In the genomic region with DNA sequence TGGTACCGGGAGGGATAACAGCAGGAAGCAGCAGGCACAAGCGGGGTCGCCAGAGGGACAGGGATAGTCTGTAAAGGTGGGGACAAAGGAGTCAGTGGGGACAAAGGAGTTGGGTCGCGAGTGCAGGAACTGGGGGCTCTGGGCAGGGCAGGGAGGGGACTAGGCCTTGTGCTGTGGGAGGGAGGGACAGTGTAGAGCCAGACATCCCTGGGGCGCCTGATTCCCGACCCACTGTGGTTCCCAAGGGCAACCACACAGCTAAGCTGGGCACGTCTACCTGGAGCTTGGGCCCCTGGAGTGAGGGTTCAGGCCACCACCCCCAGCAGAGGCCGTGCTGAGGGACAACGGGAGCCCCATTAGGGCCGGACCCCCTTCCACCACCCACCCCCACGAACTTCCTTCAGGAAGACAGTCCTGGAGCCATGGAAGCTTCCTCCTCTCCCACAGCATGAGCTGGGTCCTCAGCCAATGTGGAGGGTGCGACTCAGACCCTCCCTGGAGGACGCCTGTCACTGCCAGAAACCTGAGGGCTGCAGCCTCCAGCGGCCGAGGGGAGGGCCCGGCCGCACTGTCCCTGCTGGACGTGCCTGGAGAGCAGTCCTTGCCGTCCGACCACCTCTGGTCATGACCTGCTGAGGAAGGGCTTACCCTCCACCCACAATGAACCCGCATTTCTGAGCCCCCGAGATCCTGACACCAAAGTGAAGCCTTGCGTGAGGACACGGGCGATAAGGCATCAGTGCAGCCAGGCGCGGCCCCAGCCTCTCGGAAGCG, we compare ENCODE assay signal across 1 cellular context.
TF ChIP-seq lines count a peak whose summit lies in the region.

No MANE protein-coding gene starts in this region.

TF ChIP-seq in SK-N-SH, 30 proteins besides CTCF, POLR2A, EP300 and RAD21 (continued from another document):
- TF ChIP-seq, protein P1, sequence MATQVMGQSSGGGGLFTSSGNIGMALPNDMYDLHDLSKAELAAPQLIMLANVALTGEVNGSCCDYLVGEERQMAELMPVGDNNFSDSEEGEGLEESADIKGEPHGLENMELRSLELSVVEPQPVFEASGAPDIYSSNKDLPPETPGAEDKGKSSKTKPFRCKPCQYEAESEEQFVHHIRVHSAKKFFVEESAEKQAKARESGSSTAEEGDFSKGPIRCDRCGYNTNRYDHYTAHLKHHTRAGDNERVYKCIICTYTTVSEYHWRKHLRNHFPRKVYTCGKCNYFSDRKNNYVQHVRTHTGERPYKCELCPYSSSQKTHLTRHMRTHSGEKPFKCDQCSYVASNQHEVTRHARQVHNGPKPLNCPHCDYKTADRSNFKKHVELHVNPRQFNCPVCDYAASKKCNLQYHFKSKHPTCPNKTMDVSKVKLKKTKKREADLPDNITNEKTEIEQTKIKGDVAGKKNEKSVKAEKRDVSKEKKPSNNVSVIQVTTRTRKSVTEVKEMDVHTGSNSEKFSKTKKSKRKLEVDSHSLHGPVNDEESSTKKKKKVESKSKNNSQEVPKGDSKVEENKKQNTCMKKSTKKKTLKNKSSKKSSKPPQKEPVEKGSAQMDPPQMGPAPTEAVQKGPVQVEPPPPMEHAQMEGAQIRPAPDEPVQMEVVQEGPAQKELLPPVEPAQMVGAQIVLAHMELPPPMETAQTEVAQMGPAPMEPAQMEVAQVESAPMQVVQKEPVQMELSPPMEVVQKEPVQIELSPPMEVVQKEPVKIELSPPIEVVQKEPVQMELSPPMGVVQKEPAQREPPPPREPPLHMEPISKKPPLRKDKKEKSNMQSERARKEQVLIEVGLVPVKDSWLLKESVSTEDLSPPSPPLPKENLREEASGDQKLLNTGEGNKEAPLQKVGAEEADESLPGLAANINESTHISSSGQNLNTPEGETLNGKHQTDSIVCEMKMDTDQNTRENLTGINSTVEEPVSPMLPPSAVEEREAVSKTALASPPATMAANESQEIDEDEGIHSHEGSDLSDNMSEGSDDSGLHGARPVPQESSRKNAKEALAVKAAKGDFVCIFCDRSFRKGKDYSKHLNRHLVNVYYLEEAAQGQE (IDR thresholded peaks at IDR 0.05; ENCODE audit: low read depth, low read length) = no peak
- no peak for TF ChIP-seq YY1 (IDR thresholded peaks at IDR 0.05; ENCODE audit: low read depth)
- TF ChIP-seq FOXM1 (IDR thresholded peaks at IDR 0.05; ENCODE audit: low read depth) = no peak
